1 cellular context compared by ENCODE assay signal in genomic region chr19:18320865-18321728, GRCh38.
TF ChIP-seq lines count a peak whose summit lies in the region.

No MANE protein-coding gene starts in this region.

TF ChIP-seq in K562, 482 proteins besides CTCF, POLR2A, EP300 and RAD21 (continues in another document):
- no peak for TF ChIP-seq ZNF124 (CRISPR knock-in tag; IDR thresholded peaks at IDR 0.05)
- 0 out of 2 replicates have a peak, but pooled peaks have one; percentile 25 for TF ChIP-seq PYGO2 (tag; IDR thresholded peaks at IDR 0.05)
- no peak for TF ChIP-seq SREBF1 (IDR thresholded peaks at IDR 0.05; ENCODE audit: borderline replicate concordance, low read depth, low read length)
- no peak for TF ChIP-seq ZBTB8A (IDR thresholded peaks at IDR 0.05; ENCODE audit: partially characterized antibody)
- TF ChIP-seq RBBP5 (IDR thresholded peaks at IDR 0.05; ENCODE audit: borderline replicate concordance, insufficient read depth, low read length, poor library complexity, severe bottlenecking): no peak
- TF ChIP-seq ZBTB9 (CRISPR knock-in tag; IDR thresholded peaks at IDR 0.05): 0 out of 2 replicates have a peak, but pooled peaks have one; percentile 37
- TF ChIP-seq ETV5 (CRISPR knock-in tag; IDR thresholded peaks at IDR 0.05; ENCODE audit: low read depth): no peak
- no peak for TF ChIP-seq ZNF75A (CRISPR knock-in tag; IDR thresholded peaks at IDR 0.05)
- TF ChIP-seq NR4A1 (CRISPR knock-in tag; IDR thresholded peaks at IDR 0.05): no peak
- TF ChIP-seq NR4A1 (tag; IDR thresholded peaks at IDR 0.05): 0 out of 2 replicates have a peak, but pooled peaks have one; percentile 54
- TF ChIP-seq CREB1 (IDR thresholded peaks at IDR 0.05): no peak
- no peak for TF ChIP-seq CREB1 (CRISPR knock-in tag; IDR thresholded peaks at IDR 0.05)
- TF ChIP-seq FOXA3 (CRISPR knock-in tag; conservative IDR thresholded peaks at IDR 0.05 in 1 of 2, IDR thresholded peaks at IDR 0.05 in 1 of 2): no peak
- TF ChIP-seq SMARCC2 (IDR thresholded peaks at IDR 0.05; ENCODE audit: low read depth): no peak
- no peak for TF ChIP-seq ZSCAN29 (IDR thresholded peaks at IDR 0.05)
- no peak for TF ChIP-seq ZNF280A (IDR thresholded peaks at IDR 0.05; ENCODE audit: low read depth, partially characterized antibody)
- no peak for TF ChIP-seq FOXP4 (CRISPR knock-in tag; IDR thresholded peaks at IDR 0.05; ENCODE audit: borderline replicate concordance)
- TF ChIP-seq BACH1 (tag; IDR thresholded peaks at IDR 0.05): no peak
- TF ChIP-seq MAZ (CRISPR knock-in tag; conservative IDR thresholded peaks at IDR 0.05 in 1 of 2, IDR thresholded peaks at IDR 0.05 in 1 of 2): no peak
- 0 out of 2 replicates have a peak, but pooled peaks have one; percentile 35 for TF ChIP-seq NFXL1 (CRISPR knock-in tag; IDR thresholded peaks at IDR 0.05)
- TF ChIP-seq MTA3 (IDR thresholded peaks at IDR 0.05; ENCODE audit: borderline replicate concordance): no peak
- peak; percentile 59; the same call in 1 of the 2 replicates for TF ChIP-seq ZNF589 (CRISPR knock-in tag; IDR thresholded peaks at IDR 0.05; ENCODE audit: low read depth)
- 0 out of 2 replicates have a peak, but pooled peaks have one; percentile 13 for TF ChIP-seq ZNF347 (CRISPR knock-in tag; IDR thresholded peaks at IDR 0.05; ENCODE audit: low read depth)
- TF ChIP-seq MECOM (CRISPR knock-in tag; IDR thresholded peaks at IDR 0.05): 0 out of 2 replicates have a peak, but pooled peaks have one; percentile 20
- no peak for TF ChIP-seq USF2 (CRISPR knock-in tag; IDR thresholded peaks at IDR 0.05)
- 0 out of 2 replicates have a peak, but pooled peaks have one; percentile 20 for TF ChIP-seq ZKSCAN8 (CRISPR knock-in tag; IDR thresholded peaks at IDR 0.05)
- no peak for TF ChIP-seq MED1 (CRISPR knock-in tag; IDR thresholded peaks at IDR 0.05; ENCODE audit: borderline replicate concordance)
- TF ChIP-seq ZNF699 (CRISPR knock-in tag; IDR thresholded peaks at IDR 0.05; ENCODE audit: insufficient replicate concordance): no peak
- no peak for TF ChIP-seq THRB (CRISPR knock-in tag; conservative IDR thresholded peaks at IDR 0.05)
- TF ChIP-seq ZNF134 (CRISPR knock-in tag; conservative IDR thresholded peaks at IDR 0.05): no peak
- TF ChIP-seq, protein P1, sequence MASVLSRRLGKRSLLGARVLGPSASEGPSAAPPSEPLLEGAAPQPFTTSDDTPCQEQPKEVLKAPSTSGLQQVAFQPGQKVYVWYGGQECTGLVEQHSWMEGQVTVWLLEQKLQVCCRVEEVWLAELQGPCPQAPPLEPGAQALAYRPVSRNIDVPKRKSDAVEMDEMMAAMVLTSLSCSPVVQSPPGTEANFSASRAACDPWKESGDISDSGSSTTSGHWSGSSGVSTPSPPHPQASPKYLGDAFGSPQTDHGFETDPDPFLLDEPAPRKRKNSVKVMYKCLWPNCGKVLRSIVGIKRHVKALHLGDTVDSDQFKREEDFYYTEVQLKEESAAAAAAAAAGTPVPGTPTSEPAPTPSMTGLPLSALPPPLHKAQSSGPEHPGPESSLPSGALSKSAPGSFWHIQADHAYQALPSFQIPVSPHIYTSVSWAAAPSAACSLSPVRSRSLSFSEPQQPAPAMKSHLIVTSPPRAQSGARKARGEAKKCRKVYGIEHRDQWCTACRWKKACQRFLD (CRISPR knock-in tag; IDR thresholded peaks at IDR 0.05): peak; percentile 56; the same call in 1 of the 2 replicates
- no peak for TF ChIP-seq USF1 (CRISPR knock-in tag; IDR thresholded peaks at IDR 0.05)
- TF ChIP-seq GTF2E2 (tag; IDR thresholded peaks at IDR 0.05): 0 out of 2 replicates have a peak, but pooled peaks have one; percentile 12
- no peak for TF ChIP-seq HNRNPL (IDR thresholded peaks at IDR 0.05; ENCODE audit: low read depth, low read length)
- no peak for TF ChIP-seq RNF2 (IDR thresholded peaks at IDR 0.05)
- TF ChIP-seq ZNF263 (CRISPR knock-in tag; IDR thresholded peaks at IDR 0.05; ENCODE audit: borderline replicate concordance): no peak
- no peak for TF ChIP-seq NCOA4 (IDR thresholded peaks at IDR 0.05; ENCODE audit: partially characterized antibody)
- peak; percentile 45 for TF ChIP-seq CXXC5 (CRISPR knock-in tag; IDR thresholded peaks at IDR 0.05)
- no peak for TF ChIP-seq NFIX (CRISPR knock-in tag; IDR thresholded peaks at IDR 0.05; ENCODE audit: low read depth)
- no peak for TF ChIP-seq PREB (CRISPR knock-in tag; IDR thresholded peaks at IDR 0.05)
- TF ChIP-seq, protein P2, sequence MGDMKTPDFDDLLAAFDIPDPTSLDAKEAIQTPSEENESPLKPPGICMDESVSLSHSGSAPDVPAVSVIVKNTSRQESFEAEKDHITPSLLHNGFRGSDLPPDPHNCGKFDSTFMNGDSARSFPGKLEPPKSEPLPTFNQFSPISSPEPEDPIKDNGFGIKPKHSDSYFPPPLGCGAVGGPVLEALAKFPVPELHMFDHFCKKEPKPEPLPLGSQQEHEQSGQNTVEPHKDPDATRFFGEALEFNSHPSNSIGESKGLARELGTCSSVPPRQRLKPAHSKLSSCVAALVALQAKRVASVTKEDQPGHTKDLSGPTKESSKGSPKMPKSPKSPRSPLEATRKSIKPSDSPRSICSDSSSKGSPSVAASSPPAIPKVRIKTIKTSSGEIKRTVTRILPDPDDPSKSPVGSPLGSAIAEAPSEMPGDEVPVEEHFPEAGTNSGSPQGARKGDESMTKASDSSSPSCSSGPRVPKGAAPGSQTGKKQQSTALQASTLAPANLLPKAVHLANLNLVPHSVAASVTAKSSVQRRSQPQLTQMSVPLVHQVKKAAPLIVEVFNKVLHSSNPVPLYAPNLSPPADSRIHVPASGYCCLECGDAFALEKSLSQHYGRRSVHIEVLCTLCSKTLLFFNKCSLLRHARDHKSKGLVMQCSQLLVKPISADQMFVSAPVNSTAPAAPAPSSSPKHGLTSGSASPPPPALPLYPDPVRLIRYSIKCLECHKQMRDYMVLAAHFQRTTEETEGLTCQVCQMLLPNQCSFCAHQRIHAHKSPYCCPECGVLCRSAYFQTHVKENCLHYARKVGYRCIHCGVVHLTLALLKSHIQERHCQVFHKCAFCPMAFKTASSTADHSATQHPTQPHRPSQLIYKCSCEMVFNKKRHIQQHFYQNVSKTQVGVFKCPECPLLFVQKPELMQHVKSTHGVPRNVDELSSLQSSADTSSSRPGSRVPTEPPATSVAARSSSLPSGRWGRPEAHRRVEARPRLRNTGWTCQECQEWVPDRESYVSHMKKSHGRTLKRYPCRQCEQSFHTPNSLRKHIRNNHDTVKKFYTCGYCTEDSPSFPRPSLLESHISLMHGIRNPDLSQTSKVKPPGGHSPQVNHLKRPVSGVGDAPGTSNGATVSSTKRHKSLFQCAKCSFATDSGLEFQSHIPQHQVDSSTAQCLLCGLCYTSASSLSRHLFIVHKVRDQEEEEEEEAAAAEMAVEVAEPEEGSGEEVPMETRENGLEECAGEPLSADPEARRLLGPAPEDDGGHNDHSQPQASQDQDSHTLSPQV (IDR thresholded peaks at IDR 0.05): peak; percentile 88
- TF ChIP-seq SMAD4 (CRISPR knock-in tag; conservative IDR thresholded peaks at IDR 0.05): peak; percentile 49; the same call in 1 of the 2 replicates
- no peak for TF ChIP-seq RBM22 (IDR thresholded peaks at IDR 0.05; ENCODE audit: low read depth, low read length, poor library complexity, severe bottlenecking)
- no peak for TF ChIP-seq NBN (IDR thresholded peaks at IDR 0.05; ENCODE audit: low read depth)
- TF ChIP-seq PTRF (tag; IDR thresholded peaks at IDR 0.05): peak; percentile 56; the same call in 1 of the 2 replicates
- no peak for TF ChIP-seq ID3 (CRISPR knock-in tag; IDR thresholded peaks at IDR 0.05)
- 0 out of 2 replicates have a peak, but pooled peaks have one; percentile 57 for TF ChIP-seq ID3 (tag; IDR thresholded peaks at IDR 0.05)
- no peak for TF ChIP-seq ATF2 (CRISPR knock-in tag; IDR thresholded peaks at IDR 0.05)
- no peak for TF ChIP-seq TFAM (CRISPR knock-in tag; conservative IDR thresholded peaks at IDR 0.05)
